23 cellular contexts compared by ENCODE assay signal in the genomic region with DNA sequence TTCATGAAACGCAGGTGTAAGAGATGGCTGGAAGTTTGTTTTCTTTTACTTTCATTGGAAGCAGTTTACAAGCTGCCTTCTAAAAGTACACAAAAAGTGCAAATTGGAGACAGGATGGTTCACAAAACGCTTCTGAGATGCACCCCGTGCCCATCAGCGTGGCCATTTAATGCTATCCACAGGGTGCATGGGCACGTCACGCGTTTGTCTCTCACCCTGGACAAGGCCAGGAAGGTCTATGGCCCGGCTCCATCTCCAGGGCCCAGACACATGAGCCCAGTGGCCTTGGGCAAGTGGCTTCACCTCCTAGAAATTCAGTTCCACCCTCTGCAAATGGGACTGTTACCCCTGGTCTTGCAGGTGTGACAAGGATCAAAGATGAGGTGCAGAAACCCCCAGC.
"Had no signal": no experiment of that assay in that cellular context is flagged by ENCODE, and none has a peak within 500 bp of the region (broad histone marks: within the 10 kb centered on the region; RNA-seq: fewer than 3 reads in every experiment).

No MANE protein-coding gene starts in this region.

- H3K4me3 Mint-ChIP-seq: T-cell had no signal

- H3K9me3 Mint-ChIP-seq: T-cell had no signal

- DNase-seq: KBM-7, MV-4-11, NCI-H1048, NCI-H1105, NCI-H1417, NCI-H1436 treated with DMSO at 0.1 percent for 48 hours, NCI-H1694 treated with DMSO at 0.1 percent for 48 hours, NCI-H1930, NCI-H2081, NCI-H2107, NCI-H2227 treated with DMSO at 0.1 percent for 48 hours, NCI-H446, NCI-H510A, NCI-H524 treated with DMSO at 0.1 percent for 48 hours, NCI-H69, NCI-H774, PC-3, Right ventricle myocardium superior, SIG-M5, SK-N-SH, SW 1271, T-cell had no signal

- H3K36me3 Mint-ChIP-seq: T-cell had no signal

- H3K9me3 ChIP-seq: SK-N-SH had no signal

- H3K27ac Mint-ChIP-seq: T-cell had no signal

- H3K4me1 Mint-ChIP-seq: T-cell had no signal

- ATAC-seq: Panc1, PC-3, T-cell had no signal
